ENCODE assay signal across 1 cellular context in the genomic region with DNA sequence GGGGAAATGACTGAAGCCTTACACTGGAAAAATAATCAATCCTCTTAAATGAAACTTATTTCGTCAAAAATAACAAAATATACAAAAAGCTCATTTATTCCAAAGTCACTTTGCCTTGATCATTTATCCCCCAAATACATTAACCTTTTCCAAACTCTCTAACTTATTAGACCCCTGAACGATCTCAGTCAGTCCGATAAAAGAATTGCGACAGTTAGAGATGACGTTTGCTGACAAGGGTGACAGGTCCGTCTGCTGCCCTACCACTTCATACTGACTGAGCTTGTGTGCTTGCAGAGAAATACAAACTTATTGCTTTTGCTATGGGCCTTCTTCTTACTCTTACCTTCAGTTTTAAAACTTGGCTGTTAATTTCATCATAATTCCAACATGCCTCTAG.
TF ChIP-seq lines count a peak whose summit lies in the region.

No MANE protein-coding gene starts in this region.

TF ChIP-seq in K562, 482 proteins besides CTCF, POLR2A, EP300 and RAD21 (continued from another document):
- TF ChIP-seq ZNF398 (CRISPR knock-in tag; IDR thresholded peaks at IDR 0.05): no peak
- peak; percentile 22; the same call in 1 of the 2 replicates for TF ChIP-seq SMARCE1 (IDR thresholded peaks at IDR 0.05)
- TF ChIP-seq ATF7 (IDR thresholded peaks at IDR 0.05): peak; percentile 56; the same call in 1 of the 2 replicates
- no peak for TF ChIP-seq L3MBTL2 (IDR thresholded peaks at IDR 0.05)
- no peak for TF ChIP-seq ZC3H8 (IDR thresholded peaks at IDR 0.05)
- no peak for TF ChIP-seq ZNF140 (CRISPR knock-in tag; IDR thresholded peaks at IDR 0.05)
- TF ChIP-seq GTF2A2 (tag; IDR thresholded peaks at IDR 0.05): no peak
- TF ChIP-seq, protein P1, sequence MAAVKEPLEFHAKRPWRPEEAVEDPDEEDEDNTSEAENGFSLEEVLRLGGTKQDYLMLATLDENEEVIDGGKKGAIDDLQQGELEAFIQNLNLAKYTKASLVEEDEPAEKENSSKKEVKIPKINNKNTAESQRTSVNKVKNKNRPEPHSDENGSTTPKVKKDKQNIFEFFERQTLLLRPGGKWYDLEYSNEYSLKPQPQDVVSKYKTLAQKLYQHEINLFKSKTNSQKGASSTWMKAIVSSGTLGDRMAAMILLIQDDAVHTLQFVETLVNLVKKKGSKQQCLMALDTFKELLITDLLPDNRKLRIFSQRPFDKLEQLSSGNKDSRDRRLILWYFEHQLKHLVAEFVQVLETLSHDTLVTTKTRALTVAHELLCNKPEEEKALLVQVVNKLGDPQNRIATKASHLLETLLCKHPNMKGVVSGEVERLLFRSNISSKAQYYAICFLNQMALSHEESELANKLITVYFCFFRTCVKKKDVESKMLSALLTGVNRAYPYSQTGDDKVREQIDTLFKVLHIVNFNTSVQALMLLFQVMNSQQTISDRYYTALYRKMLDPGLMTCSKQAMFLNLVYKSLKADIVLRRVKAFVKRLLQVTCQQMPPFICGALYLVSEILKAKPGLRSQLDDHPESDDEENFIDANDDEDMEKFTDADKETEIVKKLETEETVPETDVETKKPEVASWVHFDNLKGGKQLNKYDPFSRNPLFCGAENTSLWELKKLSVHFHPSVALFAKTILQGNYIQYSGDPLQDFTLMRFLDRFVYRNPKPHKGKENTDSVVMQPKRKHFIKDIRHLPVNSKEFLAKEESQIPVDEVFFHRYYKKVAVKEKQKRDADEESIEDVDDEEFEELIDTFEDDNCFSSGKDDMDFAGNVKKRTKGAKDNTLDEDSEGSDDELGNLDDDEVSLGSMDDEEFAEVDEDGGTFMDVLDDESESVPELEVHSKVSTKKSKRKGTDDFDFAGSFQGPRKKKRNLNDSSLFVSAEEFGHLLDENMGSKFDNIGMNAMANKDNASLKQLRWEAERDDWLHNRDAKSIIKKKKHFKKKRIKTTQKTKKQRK (IDR thresholded peaks at IDR 0.05; ENCODE audit: borderline replicate concordance, low read depth, low read length): no peak
- no peak for TF ChIP-seq CBX3 (IDR thresholded peaks at IDR 0.05; ENCODE audit: borderline replicate concordance in 1 of 2, low read length in 2 of 2)
- TF ChIP-seq SAP30 (IDR thresholded peaks at IDR 0.05; ENCODE audit: borderline replicate concordance, insufficient read depth, low read depth, low read length, poor library complexity, severe bottlenecking): no peak
- no peak for TF ChIP-seq CTBP1 (IDR thresholded peaks at IDR 0.05; ENCODE audit: borderline replicate concordance)
- no peak for TF ChIP-seq CAMTA2 (CRISPR knock-in tag; conservative IDR thresholded peaks at IDR 0.05)
- peak; percentile 62 for TF ChIP-seq SMARCA4 (IDR thresholded peaks at IDR 0.05)
- TF ChIP-seq MBD2 (IDR thresholded peaks at IDR 0.05; ENCODE audit: borderline replicate concordance, low read depth): no peak
- TF ChIP-seq ZEB2 (IDR thresholded peaks at IDR 0.05): no peak
- peak; percentile 77 for TF ChIP-seq CREM (IDR thresholded peaks at IDR 0.05; ENCODE audit: low read depth)
- TF ChIP-seq BDP1 (IDR thresholded peaks at IDR 0.05; ENCODE audit: insufficient read depth, insufficient read length): no peak
- TF ChIP-seq POLR3G (IDR thresholded peaks at IDR 0.05; ENCODE audit: extremely low read depth, insufficient read length, insufficient replicate concordance): no peak
- peak; percentile 29; the same call in 1 of the 2 replicates for TF ChIP-seq JUND (IDR thresholded peaks at IDR 0.05; ENCODE audit: borderline replicate concordance, low read depth, low read length)
- TF ChIP-seq JUND (tag; IDR thresholded peaks at IDR 0.05; ENCODE audit: borderline replicate concordance, low read depth, low read length): no peak; the same call in 2 of the 3 replicates
- peak; percentile 40; the same call in 1 of the 2 replicates for TF ChIP-seq ARID1B (IDR thresholded peaks at IDR 0.05)
- TF ChIP-seq PBX2 (CRISPR knock-in tag; IDR thresholded peaks at IDR 0.05; ENCODE audit: low read depth): no peak
- peak; percentile 77 for TF ChIP-seq PBX2 (tag; conservative IDR thresholded peaks at IDR 0.05; ENCODE audit: low read depth)
- TF ChIP-seq, protein P2, sequence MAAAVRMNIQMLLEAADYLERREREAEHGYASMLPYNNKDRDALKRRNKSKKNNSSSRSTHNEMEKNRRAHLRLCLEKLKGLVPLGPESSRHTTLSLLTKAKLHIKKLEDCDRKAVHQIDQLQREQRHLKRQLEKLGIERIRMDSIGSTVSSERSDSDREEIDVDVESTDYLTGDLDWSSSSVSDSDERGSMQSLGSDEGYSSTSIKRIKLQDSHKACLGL (CRISPR knock-in tag; IDR thresholded peaks at IDR 0.05; ENCODE audit: borderline replicate concordance, poor library complexity, severe bottlenecking): no peak
- no peak for TF ChIP-seq PREB (CRISPR knock-in tag; IDR thresholded peaks at IDR 0.05)
- TF ChIP-seq, protein P3, sequence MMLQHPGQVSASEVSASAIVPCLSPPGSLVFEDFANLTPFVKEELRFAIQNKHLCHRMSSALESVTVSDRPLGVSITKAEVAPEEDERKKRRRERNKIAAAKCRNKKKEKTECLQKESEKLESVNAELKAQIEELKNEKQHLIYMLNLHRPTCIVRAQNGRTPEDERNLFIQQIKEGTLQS (IDR thresholded peaks at IDR 0.05): peak; percentile 45; the same call in 1 of the 2 replicates
- TF ChIP-seq, protein P3 (CRISPR knock-in tag; conservative IDR thresholded peaks at IDR 0.05): no peak
- no peak for TF ChIP-seq NFYB (IDR thresholded peaks at IDR 0.05; ENCODE audit: extremely low read depth, insufficient read length)
- TF ChIP-seq DPF2 (IDR thresholded peaks at IDR 0.05): peak; percentile 68
- peak; percentile 24; the same call in 1 of the 2 replicates for TF ChIP-seq NFRKB (IDR thresholded peaks at IDR 0.05; ENCODE audit: low read depth)
- TF ChIP-seq CEBPG (CRISPR knock-in tag; IDR thresholded peaks at IDR 0.05): peak; percentile 21; the same call in 1 of the 2 replicates
- peak in 1 of 2 experiments; percentile 42; a peak in 2 of 4 replicates for TF ChIP-seq CEBPG (tag; conservative IDR thresholded peaks at IDR 0.05 in 1 of 2, IDR thresholded peaks at IDR 0.05 in 1 of 2)
TF ChIP-seq in K562: peak in this region for 17.
